11 cellular contexts compared by ENCODE assay signal in genomic region chr5:82719368-82719767, GRCh38.
DNase-seq lines count a peak whose midpoint lies in the region; ATAC-seq and TF ChIP-seq lines count a peak whose summit lies in the region.
"Had no signal": no experiment of that assay in that cellular context is flagged by ENCODE, and none has a peak within 500 bp of the region (broad histone marks: within the 10 kb centered on the region; RNA-seq: fewer than 3 reads in every experiment).

No MANE protein-coding gene starts in this region.

- peaks cover 8% of the 10 kb centered on the region for H3K36me3 Mint-ChIP-seq in endothelial cell (ENCODE audit: low read depth, unreplicated experiment)
- H3K36me3 Mint-ChIP-seq in activated CD4-positive, alpha-beta memory T cell treated with anti-CD3 and anti-CD28 coated beads, Interleukin-2, amount 10 ng/mL, durations not matched to agents 7 days and 5 days (ENCODE audit: low read depth) = no peaks in the 10 kb centered on the region
- H3K36me3 Mint-ChIP-seq: stimulated activated memory B cell treated with anti-CD40 and anti-IgM and Interleukin-4, amounts not matched to agents 10 μg/mL and 1 μg/mL and 100 μg/mL, for 72 hours had no signal

- peak overlapping the region; percentile 99 for H3K27ac Mint-ChIP-seq in endothelial cell (ENCODE audit: unreplicated experiment)
- no peak overlapping the region for H3K27ac Mint-ChIP-seq in activated CD4-positive, alpha-beta memory T cell treated with anti-CD3 and anti-CD28 coated beads, Interleukin-2, amount 10 ng/mL, durations not matched to agents 7 days and 5 days
- H3K27ac Mint-ChIP-seq: stimulated activated memory B cell treated with anti-CD40 and anti-IgM and Interleukin-4, amounts not matched to agents 10 μg/mL and 1 μg/mL and 100 μg/mL, for 72 hours had no signal

- H3K4me1 Mint-ChIP-seq in endothelial cell (ENCODE audit: unreplicated experiment) = peaks cover 47% of the 10 kb centered on the region
- peaks cover 3% of the 10 kb centered on the region for H3K4me1 Mint-ChIP-seq in activated CD4-positive, alpha-beta memory T cell treated with anti-CD3 and anti-CD28 coated beads, Interleukin-2, amount 10 ng/mL, durations not matched to agents 7 days and 5 days
- H3K4me1 Mint-ChIP-seq: stimulated activated memory B cell treated with anti-CD40 and anti-IgM and Interleukin-4, amounts not matched to agents 10 μg/mL and 1 μg/mL and 100 μg/mL, for 72 hours had no signal

- TF ChIP-seq CTCF in endothelial cell (IDR thresholded peaks at IDR 0.05; ENCODE audit: unreplicated experiment) = no peak

- ATAC-seq in GM21360 (IDR thresholded peaks at IDR 0.05; ENCODE audit: unreplicated experiment) (peak; percentile 76), HG03565 (IDR thresholded peaks at IDR 0.05; ENCODE audit: unreplicated experiment) (peak; percentile 95)
- ATAC-seq: stimulated activated memory B cell treated with anti-CD40 and anti-IgM and Interleukin-4, amounts not matched to agents 10 μg/mL and 1 μg/mL and 100 μg/mL, for 72 hours had no signal

- POLR2A ChIA-PET in activated CD4-positive, alpha-beta memory T cell treated with anti-CD3 and anti-CD28 coated beads, Interleukin-2, amount 10 ng/mL, durations not matched to agents 7 days and 5 days (lab: Charles Lee) = no interaction called here

- CTCF ChIA-PET in activated CD4-positive, alpha-beta memory T cell treated with anti-CD3 and anti-CD28 coated beads, Interleukin-2, amount 10 ng/mL, durations not matched to agents 7 days and 5 days (lab: Charles Lee) = no interaction called here

- H3K27me3 Mint-ChIP-seq in endothelial cell (ENCODE audit: unreplicated experiment) = peaks cover 11% of the 10 kb centered on the region
- H3K27me3 Mint-ChIP-seq in activated CD4-positive, alpha-beta memory T cell treated with anti-CD3 and anti-CD28 coated beads, Interleukin-2, amount 10 ng/mL, durations not matched to agents 7 days and 5 days = peaks cover 2% of the 10 kb centered on the region
- H3K27me3 Mint-ChIP-seq: stimulated activated memory B cell treated with anti-CD40 and anti-IgM and Interleukin-4, amounts not matched to agents 10 μg/mL and 1 μg/mL and 100 μg/mL, for 72 hours had no signal

- DNase-seq in Daoy (ENCODE audit: low read depth) (peak; percentile 37), endothelial cell (ENCODE audit: low spot score) (peak; percentile 16), occipital lobe (lab: John Stamatoyannopoulos, UW) (no peak), foreskin melanocyte (no peak), putamen (ENCODE audit: low spot score) (no peak)
- DNase-seq in activated CD4-positive, alpha-beta memory T cell treated with anti-CD3 and anti-CD28 coated beads, Interleukin-2, amount 10 ng/mL, durations not matched to agents 7 days and 5 days = no peak
- DNase-seq: hypothalamus, NCI-H1417 had no signal

- peak overlapping the region; percentile 43 for H3K4me3 Mint-ChIP-seq in endothelial cell (ENCODE audit: unreplicated experiment)
- no peak overlapping the region for H3K4me3 Mint-ChIP-seq in activated CD4-positive, alpha-beta memory T cell treated with anti-CD3 and anti-CD28 coated beads, Interleukin-2, amount 10 ng/mL, durations not matched to agents 7 days and 5 days
- H3K4me3 Mint-ChIP-seq: stimulated activated memory B cell treated with anti-CD40 and anti-IgM and Interleukin-4, amounts not matched to agents 10 μg/mL and 1 μg/mL and 100 μg/mL, for 72 hours had no signal

- H3K9me3 Mint-ChIP-seq in endothelial cell (ENCODE audit: unreplicated experiment) = peaks cover 4% of the 10 kb centered on the region
- peaks cover 3% of the 10 kb centered on the region for H3K9me3 Mint-ChIP-seq in activated CD4-positive, alpha-beta memory T cell treated with anti-CD3 and anti-CD28 coated beads, Interleukin-2, amount 10 ng/mL, durations not matched to agents 7 days and 5 days
- H3K9me3 Mint-ChIP-seq: stimulated activated memory B cell treated with anti-CD40 and anti-IgM and Interleukin-4, amounts not matched to agents 10 μg/mL and 1 μg/mL and 100 μg/mL, for 72 hours had no signal

Comparison
In these comparisons a context has a peak if more than half of its experiments do, and no peak if none do; other contexts are left out.
1. DNase-seq: peak in Daoy (single experiment) and endothelial cell (single experiment); none in occipital lobe (single experiment), foreskin melanocyte (single experiment), putamen (single experiment) and activated CD4-positive, alpha-beta memory T cell treated with anti-CD3 and anti-CD28 coated beads, Interleukin-2, amount 10 ng/mL, durations not matched to agents 7 days and 5 days (single experiment).